In the genomic region with DNA sequence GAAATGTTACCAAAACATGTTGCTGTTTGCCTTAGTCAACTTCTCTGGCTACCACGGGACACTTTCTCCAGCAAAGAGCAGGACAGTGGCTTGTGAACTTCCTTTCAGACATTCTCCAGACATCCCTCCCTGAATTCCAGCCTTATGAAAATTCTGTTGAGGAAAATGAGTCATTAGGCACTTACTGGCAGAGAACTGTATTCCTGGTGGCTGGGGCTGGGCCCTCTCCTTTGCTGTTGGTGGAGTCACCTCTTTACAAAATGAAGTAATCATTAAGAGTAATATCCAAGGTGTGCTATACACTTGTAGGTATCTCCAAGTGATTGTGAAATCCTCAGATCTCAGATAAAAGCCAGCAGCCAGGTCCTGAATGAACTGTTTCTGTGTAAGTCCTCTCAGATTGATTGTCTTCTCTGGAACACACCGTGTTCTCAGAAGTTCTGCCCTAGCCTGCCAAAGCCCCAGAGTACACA, we compare ENCODE assay signal across 11 cellular contexts. TPM values are rescaled to one million over a fixed set of nuclear protein-coding genes. Genes with fewer than 3 reads are reported as not detected.
DNase-seq lines count a peak whose midpoint lies in the region; ATAC-seq, FAIRE-seq and TF ChIP-seq lines count a peak whose summit lies in the region.
"Had no signal": no experiment of that assay in that cellular context is flagged by ENCODE, and none has a peak within 500 bp of the region (broad histone marks: within the 10 kb centered on the region; RNA-seq: fewer than 3 reads in every experiment).

No MANE protein-coding gene starts in this region.

- no peaks in the 10 kb centered on the region for H3K27me3 Mint-ChIP-seq in mesothelial cell of epicardium (ENCODE audit: low read depth)

- no peak for ATAC-seq in GM19397 (IDR thresholded peaks at IDR 0.05; ENCODE audit: unreplicated experiment)
- ATAC-seq in GM18511 (IDR thresholded peaks at IDR 0.05; ENCODE audit: unreplicated experiment), result no peak

- peak; percentile 49 for DNase-seq in DMS79 treated with DMSO at 0.1 percent for 48 hours (lab: John Stamatoyannopoulos, UW)
- DNase-seq in DMS79 (lab: John Stamatoyannopoulos, UW), result no peak
- DNase-seq in mesothelial cell of epicardium (ENCODE audit: low spot score in 2 of 2, unreplicated experiment in 2 of 2), result no peak
- DNase-seq in NCI-H2029 treated with DMSO at 0.1 percent for 48 hours (lab: John Stamatoyannopoulos, UW), result no peak
- DNase-seq in superior temporal gyrus (ENCODE audit: extremely low spot score), result no peak
- DNase-seq: activated CD4-positive, alpha-beta T cell treated with anti-CD3 and anti-CD28 coated beads, Interleukin-2, amount 10 ng/mL, durations not matched to agents 24 days and 14 days; head of caudate nucleus had no signal

- H3K4me3 Mint-ChIP-seq in mesothelial cell of epicardium, result no peak overlapping the region
- H3K4me3 Mint-ChIP-seq: activated CD4-positive, alpha-beta T cell treated with anti-CD3 and anti-CD28 coated beads, Interleukin-2, amount 10 ng/mL, durations not matched to agents 24 days and 14 days had no signal

- TF ChIP-seq CTCF in mesothelial cell of epicardium (IDR thresholded peaks at IDR 0.05; ENCODE audit: unreplicated experiment), result no peak

- H3K27ac Mint-ChIP-seq in mesothelial cell of epicardium, result peak overlapping the region; percentile 93
- H3K27ac Mint-ChIP-seq: activated CD4-positive, alpha-beta T cell treated with anti-CD3 and anti-CD28 coated beads, Interleukin-2, amount 10 ng/mL, durations not matched to agents 24 days and 14 days had no signal

- peaks cover 21% of the 10 kb centered on the region for H3K9me3 Mint-ChIP-seq in mesothelial cell of epicardium
- H3K9me3 Mint-ChIP-seq: activated CD4-positive, alpha-beta T cell treated with anti-CD3 and anti-CD28 coated beads, Interleukin-2, amount 10 ng/mL, durations not matched to agents 24 days and 14 days had no signal

- peak; percentile 67 for FAIRE-seq in endometrium (lab: Jason Lieb, UNC)

- H3K4me1 Mint-ChIP-seq in mesothelial cell of epicardium, result peaks cover 39% of the 10 kb centered on the region
- H3K4me1 Mint-ChIP-seq: activated CD4-positive, alpha-beta T cell treated with anti-CD3 and anti-CD28 coated beads, Interleukin-2, amount 10 ng/mL, durations not matched to agents 24 days and 14 days had no signal

- H3K36me3 Mint-ChIP-seq in mesothelial cell of epicardium, result no peaks in the 10 kb centered on the region

RNA-seq across cellular contexts. Expression of a gene that starts 1.4 kb away (rescaled TPM):
- 47.1 to 59.6 TPM (median 50.5 TPM) in 3 replicates for total RNA-seq in mesothelial cell of epicardium
- total RNA-seq: activated CD4-positive, alpha-beta T cell treated with anti-CD3 and anti-CD28 coated beads, Interleukin-2, amount 10 ng/mL, durations not matched to agents 24 days and 14 days; NCI-H460 had no signal
